In genomic region chr18:45639424-45639823, GRCh38 we compare ENCODE assay signal across 22 cellular contexts. TPM values are rescaled to one million over a fixed set of nuclear protein-coding genes. Genes with fewer than 3 reads are reported as not detected.
DNase-seq lines count a peak whose midpoint lies in the region; ATAC-seq and TF ChIP-seq lines count a peak whose summit lies in the region.
"Had no signal": no experiment of that assay in that cellular context is flagged by ENCODE, and none has a peak within 500 bp of the region (broad histone marks: within the 10 kb centered on the region; RNA-seq: fewer than 3 reads in every experiment).

No MANE protein-coding gene starts in this region.

- no peak overlapping the region for H3K4me3 ChIP-seq in esophagus squamous epithelium
- H3K4me3 ChIP-seq in lower lobe of right lung = no peak overlapping the region
- no peak overlapping the region for H3K4me3 ChIP-seq in upper lobe of left lung
- H3K4me3 ChIP-seq: A549, GM23338 had no signal

- H3K4me1 ChIP-seq in esophagus squamous epithelium (peaks cover 0 to 45% (median 27%) of the 10 kb centered on the region in 3 donors), lower lobe of right lung (peaks cover 5% of the 10 kb centered on the region), upper lobe of left lung (no peaks in the 10 kb centered on the region)
- H3K4me1 ChIP-seq: A549 had no signal

- peak overlapping the region; percentile 68 to 84 (median 78) for H3K27ac ChIP-seq in esophagus squamous epithelium
- peak overlapping the region; percentile 56 for H3K27ac ChIP-seq in lower lobe of right lung
- peak overlapping the region; percentile 64 to 78 (median 70) for H3K27ac ChIP-seq in upper lobe of left lung
- H3K27ac ChIP-seq: A549, RWPE1 had no signal

- TF ChIP-seq RAD21 in Ishikawa (IDR thresholded peaks at IDR 0.05; ENCODE audit: low read depth) = peak; percentile 29; the same call in 1 of the 2 replicates

- DNase-seq in esophagus squamous epithelium (lab: John Stamatoyannopoulos, UW) = no peak
- DNase-seq in lower lobe of right lung = no peak
- DNase-seq in upper lobe of left lung = no peak
- no peak for DNase-seq in NCI-H187 (lab: John Stamatoyannopoulos, UW)
- DNase-seq in AML-193 (lab: John Stamatoyannopoulos, UW) = no peak
- DNase-seq: GF-D8, IMR-90, NCI-H1105 treated with DMSO at 0.1 percent for 48 hours, NCI-H1694 treated with DMSO at 0.1 percent for 48 hours, NCI-H345, NCI-H69 had no signal

- TF ChIP-seq CTCF in esophagus squamous epithelium (IDR thresholded peaks at IDR 0.05) (no peak), lower lobe of right lung (IDR thresholded peaks at IDR 0.05) (no peak), upper lobe of left lung (IDR thresholded peaks at IDR 0.05) (no peak)

- H3K9me3 ChIP-seq in esophagus squamous epithelium (no peaks in the 10 kb centered on the region), lower lobe of right lung (no peaks in the 10 kb centered on the region), upper lobe of left lung (no peaks in the 10 kb centered on the region)
- H3K9me3 ChIP-seq: A549 had no signal

- no peaks in the 10 kb centered on the region for H3K36me3 ChIP-seq in esophagus squamous epithelium
- no peaks in the 10 kb centered on the region for H3K36me3 ChIP-seq in lower lobe of right lung
- no peaks in the 10 kb centered on the region for H3K36me3 ChIP-seq in upper lobe of left lung

- H3K27me3 ChIP-seq in esophagus squamous epithelium (no peaks in the 10 kb centered on the region), lower lobe of right lung (ENCODE audit: low read depth) (no peaks in the 10 kb centered on the region), upper lobe of left lung (no peaks in the 10 kb centered on the region)

- intact Hi-C loops in esophagus squamous epithelium (cut with DNase I) = no loop called here
- intact Hi-C loops in lower lobe of right lung (cut with DNase I) = no loop called here

- TF ChIP-seq POLR2A in esophagus squamous epithelium (IDR thresholded peaks at IDR 0.05) (no peak), upper lobe of left lung (IDR thresholded peaks at IDR 0.05) (no peak)

- ATAC-seq in lower lobe of right lung (no peak), upper lobe of left lung (ENCODE audit: low FRiP score in 2 of 2) (no peak), HG03520 (IDR thresholded peaks at IDR 0.05; ENCODE audit: unreplicated experiment) (no peak), HG02885 (IDR thresholded peaks at IDR 0.05; ENCODE audit: poor library complexity, unreplicated experiment) (no peak)
- ATAC-seq: A549, GM23338, HCT116 had no signal

- WGBS in esophagus squamous epithelium, 2 donors = 92 to 96% methylated on average over 4 to 7 of the region's 7 CpGs
- WGBS in upper lobe of left lung, 2 donors = 91% methylated on average over 6 to 7 of the region's 7 CpGs

- TF ChIP-seq EP300 in Ishikawa (IDR thresholded peaks at IDR 0.05; ENCODE audit: borderline replicate concordance) (peak; percentile 100), upper lobe of left lung (IDR thresholded peaks at IDR 0.05) (no peak)

TF ChIP-seq in Ishikawa, 13 proteins besides CTCF, POLR2A, EP300 and RAD21:
- TF ChIP-seq FOXM1 (IDR thresholded peaks at IDR 0.05; ENCODE audit: borderline replicate concordance, low read depth) (peak; percentile 99), CEBPB (IDR thresholded peaks at IDR 0.05) (peak; percentile 67; the same call in 1 of the 2 replicates), USF1 (IDR thresholded peaks at IDR 0.05) (peak; percentile 55), TCF12 (IDR thresholded peaks at IDR 0.05; ENCODE audit: low read depth) (peak; percentile 100), CREB1 (IDR thresholded peaks at IDR 0.05; ENCODE audit: low read depth) (no peak), NFIC (IDR thresholded peaks at IDR 0.05) (peak; percentile 99), REST (IDR thresholded peaks at IDR 0.05; ENCODE audit: low read depth) (no peak), TEAD4 (IDR thresholded peaks at IDR 0.05) (peak; percentile 98), MAX (IDR thresholded peaks at IDR 0.05) (peak; percentile 84), YY1 (IDR thresholded peaks at IDR 0.05; ENCODE audit: low read depth) (peak; percentile 75)

RNA-seq across cellular contexts. Expression of gene SLC14A2, which starts 24.1 kb away (rescaled TPM):
- total RNA-seq in esophagus squamous epithelium = not detected
- not detected for total RNA-seq in lower lobe of right lung
- under 1 TPM in 2 of 6 donors, not detected in 4; 0.10 to 0.29 TPM for total RNA-seq in upper lobe of left lung
- total RNA-seq: Daoy, HT1080, IMR-90, LHCN-M2, OCI-LY7 had no signal
